ENCODE assay signal across 19 cellular contexts in the genomic region with DNA sequence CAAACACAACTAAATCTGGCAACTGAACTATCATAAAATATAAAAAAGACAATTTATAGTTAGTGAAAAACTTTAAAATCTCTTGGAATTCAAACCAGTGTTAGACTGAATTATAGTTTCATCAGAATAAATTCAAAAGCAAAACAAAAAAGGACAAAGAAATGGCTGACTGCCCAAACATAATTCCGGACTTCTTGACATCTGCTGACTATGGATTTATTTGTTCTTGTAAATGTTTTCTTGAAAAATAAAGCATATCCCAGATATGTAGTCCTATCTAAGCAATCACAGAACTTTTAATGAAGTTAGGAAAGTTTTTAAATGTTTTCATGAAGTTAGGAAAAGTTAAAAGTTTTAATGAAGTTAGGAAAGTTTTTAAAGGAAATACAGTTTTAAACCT. TPM values are rescaled to one million over a fixed set of nuclear protein-coding genes. Genes with fewer than 3 reads are reported as not detected.
"Had no signal": no experiment of that assay in that cellular context is flagged by ENCODE, and none has a peak within 500 bp of the region (broad histone marks: within the 10 kb centered on the region; RNA-seq: fewer than 3 reads in every experiment).

No MANE protein-coding gene starts in this region.

- H3K4me3 ChIP-seq: esophagus squamous epithelium, hepatocyte, psoas muscle, sigmoid colon, skin epidermis had no signal

- H3K27me3 ChIP-seq: esophagus squamous epithelium, hepatocyte, neutrophil, sigmoid colon had no signal

- H3K4me2 ChIP-seq: hepatocyte had no signal

- H2AFZ ChIP-seq: hepatocyte had no signal

- FAIRE-seq: colon had no signal

- H3K36me3 ChIP-seq: esophagus squamous epithelium, neutrophil, sigmoid colon had no signal

- ATAC-seq: effector memory CD8-positive, alpha-beta T cell; left colon; naive thymus-derived CD4-positive, alpha-beta T cell; psoas muscle had no signal

- H3K27ac ChIP-seq: esophagus squamous epithelium, hepatocyte, neutrophil, psoas muscle, sigmoid colon, skin epidermis had no signal

- DNase-seq: effector memory CD8-positive, alpha-beta T cell; esophagus squamous epithelium; foreskin melanocyte; head of caudate nucleus; left colon; mesendoderm; naive thymus-derived CD4-positive, alpha-beta T cell; psoas muscle; sigmoid colon; stimulated activated CD4-positive, alpha-beta T cell treated with anti-CD3 and anti-CD28 coated beads, Interleukin-2, amount 100 ng/mL, for 24 hours; stimulated activated CD4-positive, alpha-beta T cell treated with anti-CD3 and anti-CD28 coated beads, Interleukin-4, amount 100 ng/mL, for 4 hours; stimulated activated naive CD4-positive, alpha-beta T cell treated with Interleukin-2 at 50 U/mL for 16 hours; trophoblast cell had no signal

- H3K9me3 ChIP-seq: neutrophil, psoas muscle, sigmoid colon had no signal

- H3K4me1 ChIP-seq: esophagus squamous epithelium, psoas muscle had no signal

RNA-seq across cellular contexts. Expression of a gene that starts 45.8 kb away (rescaled TPM):
- total RNA-seq: lung microvascular endothelial cell; mononuclear cell; naive thymus-derived CD4-positive, alpha-beta T cell had no signal
- polyA plus RNA-seq: naive thymus-derived CD4-positive, alpha-beta T cell had no signal
